17 cellular contexts compared by ENCODE assay signal in the genomic region with DNA sequence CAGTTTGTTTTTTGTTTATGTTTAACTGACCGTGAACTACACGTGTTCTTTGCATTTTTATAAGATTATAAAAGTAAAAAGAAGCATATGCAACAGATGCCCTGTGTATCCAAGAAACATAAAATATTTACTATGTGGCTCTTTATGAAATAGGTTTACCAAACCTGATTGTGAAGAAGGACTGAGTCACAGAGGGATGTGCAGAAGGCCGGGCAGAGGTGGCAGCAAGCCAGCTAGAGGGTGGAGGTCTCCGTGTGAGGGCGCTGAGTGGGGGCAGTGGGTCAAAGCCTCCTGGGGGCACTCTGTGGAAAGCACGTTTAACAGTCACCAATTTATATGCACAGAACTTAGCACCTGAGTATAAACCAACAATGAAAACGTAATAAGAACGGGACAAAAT.
DNase-seq lines count a peak whose midpoint lies in the region; ATAC-seq and TF ChIP-seq lines count a peak whose summit lies in the region.
"Had no signal": no experiment of that assay in that cellular context is flagged by ENCODE, and none has a peak within 500 bp of the region (broad histone marks: within the 10 kb centered on the region; RNA-seq: fewer than 3 reads in every experiment).

No MANE protein-coding gene starts in this region.

- H3K4me3 ChIP-seq in DND-41 (ENCODE audit: low read depth in 1 of 2, low read length in 2 of 2), result no peak overlapping the region
- peak overlapping the region; percentile 46; the same call in 1 of the 2 replicates for H3K4me3 ChIP-seq in PC-3 (ENCODE audit: low read length)
- no peak overlapping the region for H3K4me3 ChIP-seq in testis
- H3K4me3 ChIP-seq: BLaER1 treated with 17β-estradiol and CSF1 and Interleukin-3, amounts not matched to agents 10 nM and 100 nM; GM23338 had no signal

- peaks cover 3% of the 10 kb centered on the region for H3K27me3 Mint-ChIP-seq in osteocyte (ENCODE audit: unreplicated experiment)

- H3K9me3 ChIP-seq in DND-41 (ENCODE audit: insufficient read depth, low read length, severe bottlenecking), result peaks cover 21% of the 10 kb centered on the region
- no peaks in the 10 kb centered on the region for H3K9me3 ChIP-seq in PC-3 (ENCODE audit: low read length)
- no peaks in the 10 kb centered on the region for H3K9me3 ChIP-seq in testis

- intact Hi-C loops in PC-3 (cut with micrococcal nuclease), result no loop called here
- intact Hi-C loops in testis (cut with DNase I; ENCODE audit: low total_unique reads), result no loop called here

- no TSS peak for BruUV-seq in PC-3 (replicated peaks; lab: Mats Ljungman, UMichigan)

- H3K79me2 ChIP-seq in DND-41 (ENCODE audit: insufficient read depth, low read length) (no peaks in the 10 kb centered on the region), PC-3 (ENCODE audit: low read length) (no peaks in the 10 kb centered on the region)

- peaks cover 4% of the 10 kb centered on the region for H3K4me1 Mint-ChIP-seq in osteocyte (ENCODE audit: unreplicated experiment)

- DNase-seq in DND-41, result peak; percentile 19
- peak; percentile 48 for DNase-seq in NCI-H1105 treated with DMSO at 0.1 percent for 48 hours (lab: John Stamatoyannopoulos, UW)
- peak; percentile 61 for DNase-seq in PC-3
- DNase-seq in osteocyte (ENCODE audit: extremely low spot score, unreplicated experiment), result peak; percentile 62
- DNase-seq in testis, result no peak
- DNase-seq in activated effector memory CD4-positive, alpha-beta T cell treated with anti-CD3 and anti-CD28 coated beads, Interleukin-2, amount 50 U/mL, for 16 hours, result no peak
- DNase-seq in HuH-7 (ENCODE audit: low spot score), result no peak
- DNase-seq: CD4-positive, CD25-positive, alpha-beta regulatory T cell; CD8-positive, alpha-beta memory T cell; DMS 273 treated with DMSO at 0.1 percent for 48 hours; DMS53; HCEC 1CT had no signal

- H3K9me2 ChIP-seq in PC-3 (replicated peaks; ENCODE audit: low read length), result no peaks in the 10 kb centered on the region

- H3K9me3 Mint-ChIP-seq in osteocyte (ENCODE audit: unreplicated experiment), result peaks cover 8% of the 10 kb centered on the region

- H3K9ac ChIP-seq in DND-41 (ENCODE audit: low read depth, low read length) (peak overlapping the region; percentile 16; the same call in 1 of the 2 replicates), PC-3 (ENCODE audit: low read length) (no peak overlapping the region)
- H3K9ac ChIP-seq: BLaER1 treated with 17β-estradiol and CSF1 and Interleukin-3, amounts not matched to agents 10 nM and 100 nM had no signal

- no peak for TF ChIP-seq POLR2A in testis (IDR thresholded peaks at IDR 0.05)

- no peak overlapping the region for H3K4me3 Mint-ChIP-seq in osteocyte (ENCODE audit: unreplicated experiment)
- H3K4me3 Mint-ChIP-seq: B cell; CD4-positive, CD25-positive, alpha-beta regulatory T cell; CD8-positive, alpha-beta memory T cell; GM23338 had no signal

- CTCF ChIA-PET in PC-3 (lab: Charles Lee), result no interaction called here

- no peaks in the 10 kb centered on the region for H3K27me3 ChIP-seq in DND-41 (ENCODE audit: insufficient read depth, low read length, poor library complexity)
- H3K27me3 ChIP-seq in PC-3 (ENCODE audit: low read length), result no peaks in the 10 kb centered on the region
- no peaks in the 10 kb centered on the region for H3K27me3 ChIP-seq in testis
- H3K27me3 ChIP-seq: BLaER1 treated with 17β-estradiol and CSF1 and Interleukin-3, amounts not matched to agents 10 nM and 100 nM had no signal

- no peak overlapping the region for H2AFZ ChIP-seq in DND-41 (ENCODE audit: low read depth, low read length)
- no peak overlapping the region for H2AFZ ChIP-seq in PC-3 (ENCODE audit: low read length)

- POLR2A ChIA-PET in PC-3 (lab: Charles Lee; ENCODE audit: unreplicated experiment), result no interaction called here

- H3K36me3 ChIP-seq in DND-41 (ENCODE audit: insufficient read depth, low read length) (no peaks in the 10 kb centered on the region), PC-3 (ENCODE audit: low read depth, low read length) (no peaks in the 10 kb centered on the region), testis (ENCODE audit: low read depth, missing control alignments) (no peaks in the 10 kb centered on the region)
- H3K36me3 ChIP-seq: BLaER1 treated with 17β-estradiol and CSF1 and Interleukin-3, amounts not matched to agents 10 nM and 100 nM had no signal

- H4K20me1 ChIP-seq in DND-41 (ENCODE audit: insufficient read depth, low read length) (no peaks in the 10 kb centered on the region), PC-3 (ENCODE audit: low read length) (no peaks in the 10 kb centered on the region)

- peak overlapping the region; percentile 90 for H3K27ac ChIP-seq in DND-41 (ENCODE audit: low read length)
- H3K27ac ChIP-seq in PC-3 (ENCODE audit: low read length), result peak overlapping the region; percentile 43
- no peak overlapping the region for H3K27ac ChIP-seq in testis
- H3K27ac ChIP-seq: BLaER1 treated with 17β-estradiol and CSF1 and Interleukin-3, amounts not matched to agents 10 nM and 100 nM had no signal

- H3K27ac Mint-ChIP-seq in osteocyte (ENCODE audit: unreplicated experiment), result no peak overlapping the region
- H3K27ac Mint-ChIP-seq: B cell, GM23338 had no signal

- peaks cover 48% of the 10 kb centered on the region for H3K4me1 ChIP-seq in DND-41 (ENCODE audit: insufficient read depth, low read length)
- H3K4me1 ChIP-seq in PC-3 (ENCODE audit: insufficient read depth, low read length), result peaks cover 8% of the 10 kb centered on the region
- no peaks in the 10 kb centered on the region for H3K4me1 ChIP-seq in testis

- peaks cover 4% of the 10 kb centered on the region for H3K36me3 Mint-ChIP-seq in osteocyte (ENCODE audit: unreplicated experiment)
- H3K36me3 Mint-ChIP-seq: CD4-positive, CD25-positive, alpha-beta regulatory T cell had no signal

- no peaks in the 10 kb centered on the region for H3F3A ChIP-seq in PC-3 (ENCODE audit: low read length, unreplicated experiment)

- no peak for TF ChIP-seq CTCF in DND-41 (IDR thresholded peaks at IDR 0.05; ENCODE audit: borderline replicate concordance, extremely low read depth, low read length, poor library complexity, severe bottlenecking)
- no peak for TF ChIP-seq CTCF in PC-3 (conservative IDR thresholded peaks at IDR 0.05; ENCODE audit: low read depth, low read length)
- TF ChIP-seq CTCF in osteocyte (IDR thresholded peaks at IDR 0.05), result no peak
- no peak for TF ChIP-seq CTCF in testis (IDR thresholded peaks at IDR 0.05)

- WGBS in testis, 2 donors, result 79 to 81% methylated on average over 8 of the region's 8 CpGs

- no peak for ATAC-seq in DND-41 (ENCODE audit: insufficient read depth, low read depth)
- ATAC-seq in PC-3, result peak; percentile 50
- ATAC-seq in GM18498 (IDR thresholded peaks at IDR 0.05; ENCODE audit: unreplicated experiment), result no peak
- ATAC-seq: GM23338, HepG2 had no signal

- peak overlapping the region; percentile 63 for H3K4me2 ChIP-seq in DND-41 (ENCODE audit: insufficient read depth, low read length)
- H3K4me2 ChIP-seq in PC-3 (ENCODE audit: low read length), result peak overlapping the region; percentile 78
- H3K4me2 ChIP-seq: GM23338 had no signal

Comparison
In these comparisons a context has a peak if more than half of its experiments do, and no peak if none do; other contexts are left out.
1. DNase-seq: peak in DND-41 (single experiment), NCI-H1105 treated with DMSO at 0.1 percent for 48 hours (single experiment), PC-3 (single experiment) and osteocyte (single experiment); none in testis (single experiment), activated effector memory CD4-positive, alpha-beta T cell treated with anti-CD3 and anti-CD28 coated beads, Interleukin-2, amount 50 U/mL, for 16 hours (single experiment) and HuH-7 (single experiment).
2. H3K27ac ChIP-seq: peak in DND-41 (single experiment) and PC-3 (single experiment); none in testis (0 of 2).